In genomic region chr19:46213156-46213555, GRCh38 we compare ENCODE assay signal across 22 cellular contexts. TPM values are rescaled to one million over a fixed set of nuclear protein-coding genes. Genes with fewer than 3 reads are reported as not detected.
"Had no signal": no experiment of that assay in that cellular context is flagged by ENCODE, and none has a peak within 500 bp of the region (broad histone marks: within the 10 kb centered on the region; RNA-seq: fewer than 3 reads in every experiment).

No MANE protein-coding gene starts in this region.

- H3K79me2 ChIP-seq: hepatocyte had no signal

- H3K9me3 Mint-ChIP-seq: dendritic cell treated with granulocyte-macrophage colony-stimulating factor and Interleukin-4, amounts not matched to agents 40 ng/mL and 50 ng/mL, for 4 days; natural killer cell treated with Interleukin-12 subunit alpha and Interleukin-12 subunit beta and Interleukin-15 and Interleukin-18, amount 100 ng/mL, for 72 hours had no signal

- H3K27me3 ChIP-seq: hepatocyte, tibial nerve had no signal

- H3K4me2 ChIP-seq: hepatocyte had no signal

- H3K4me3 Mint-ChIP-seq: activated T-helper 17 cell treated with anti-CD3 and anti-CD28 coated beads, Interleukin-2, amount 50 U/mL, for 72 hours; dendritic cell treated with granulocyte-macrophage colony-stimulating factor and Interleukin-4, amounts not matched to agents 40 ng/mL and 50 ng/mL, for 4 days; effector memory CD8-positive, alpha-beta T cell; memory B cell; natural killer cell treated with Interleukin-12 subunit alpha and Interleukin-12 subunit beta and Interleukin-15 and Interleukin-18, amount 100 ng/mL, for 72 hours had no signal

- H3K27ac Mint-ChIP-seq: activated T-helper 17 cell treated with anti-CD3 and anti-CD28 coated beads, Interleukin-2, amount 50 U/mL, for 72 hours; dendritic cell treated with granulocyte-macrophage colony-stimulating factor and Interleukin-4, amounts not matched to agents 40 ng/mL and 50 ng/mL, for 4 days; effector memory CD8-positive, alpha-beta T cell; memory B cell; natural killer cell treated with Interleukin-12 subunit alpha and Interleukin-12 subunit beta and Interleukin-15 and Interleukin-18, amount 100 ng/mL, for 72 hours had no signal

- H3K36me3 Mint-ChIP-seq: memory B cell; natural killer cell treated with Interleukin-12 subunit alpha and Interleukin-12 subunit beta and Interleukin-15 and Interleukin-18, amount 100 ng/mL, for 72 hours had no signal

- DNase-seq: activated CD4-positive, CD25-positive, alpha-beta regulatory T cell treated with anti-CD3 and anti-CD28 coated beads, Interleukin-2, amount 50 U/mL, for 72 hours; activated naive CD4-positive, alpha-beta T cell treated with Interleukin-2 at 50 U/mL for 16 hours; anterior cingulate cortex; effector memory CD8-positive, alpha-beta T cell; left ventricle myocardium inferior; occipital lobe; stimulated activated CD4-positive, alpha-beta T cell treated with anti-CD3 and anti-CD28 coated beads, Interleukin-4, amount 100 ng/mL, for 24 hours; stimulated activated naive CD4-positive, alpha-beta T cell; T-helper 1 cell; T1000 had no signal

- H3K4me1 Mint-ChIP-seq: memory B cell had no signal

- ATAC-seq: activated T-helper 17 cell treated with anti-CD3 and anti-CD28 coated beads, Interleukin-2, amount 50 U/mL, for 72 hours; effector memory CD8-positive, alpha-beta T cell; natural killer cell treated with Interleukin-12 subunit alpha and Interleukin-12 subunit beta and Interleukin-15 and Interleukin-18, amount 100 ng/mL, for 72 hours had no signal

- FAIRE-seq: keratinocyte had no signal

- H3K36me3 ChIP-seq: left ventricle myocardium inferior, tibial nerve had no signal

- H2AFZ ChIP-seq: hepatocyte had no signal

- H3K27ac ChIP-seq: epithelial cell of prostate, hepatocyte, left ventricle myocardium inferior, tibial nerve had no signal

- H3K4me3 ChIP-seq: hepatocyte, left ventricle myocardium inferior, skin epidermis, tibial nerve had no signal

- H3K9me3 ChIP-seq: left ventricle myocardium inferior, tibial nerve had no signal

RNA-seq across cellular contexts. Expression of gene IGFL1, which starts 16.4 kb away (rescaled TPM):
- total RNA-seq: activated T-helper 17 cell treated with anti-CD3 and anti-CD28 coated beads, Interleukin-2, amount 50 U/mL, for 72 hours; hepatocyte; left ventricle myocardium inferior; mucosa of gallbladder; natural killer cell treated with Interleukin-12 subunit alpha and Interleukin-12 subunit beta and Interleukin-15 and Interleukin-18, amount 100 ng/mL, for 72 hours; occipital lobe; posterior vena cava; subcutaneous adipose tissue; tibial nerve had no signal
- polyA plus RNA-seq: hepatocyte had no signal
